Comparison of ENCODE assay signal across 2 cellular contexts in genomic region chr5:143982957-143983356, GRCh38.
A peak's percentile ranks its signal among the peaks of the same experiment; 100 is the strongest.
DNase-seq lines count a peak whose midpoint lies in the region; ATAC-seq, FAIRE-seq and TF ChIP-seq lines count a peak whose summit lies in the region.
"Not testable (repeated sequence)": the region's sequence is repeated elsewhere in the genome, so short reads cannot be mapped to it uniquely, and the experiment has no call there.

No MANE protein-coding gene starts in this region.

- ATAC-seq in K562, result not testable (repeated sequence)

- not testable (repeated sequence) for H3K79me2 ChIP-seq in K562 (ENCODE audit: control insufficient read depth, insufficient read depth, low read length)

- not testable (repeated sequence) for H3K9me3 ChIP-seq in HEK293 (ENCODE audit: control insufficient read depth, insufficient read depth, low read depth, low read length); K562 (replicated peaks; ENCODE audit: control insufficient read depth, insufficient read depth, low read depth, low read length)

- peaks cover 11% of the 10 kb centered on the region for H3K4me1 ChIP-seq in HEK293 (ENCODE audit: control insufficient read depth, insufficient read depth, low read length)
- not testable (repeated sequence) for H3K4me1 ChIP-seq in K562 (replicated peaks in 1 of 2; ENCODE audit: control insufficient read depth in 2 of 2, insufficient read depth in 2 of 2, low read length in 2 of 2)

- not testable (repeated sequence) for H3K4me2 ChIP-seq in K562 (ENCODE audit: insufficient read depth, low read length)

- H3K27me3 ChIP-seq in K562 (ENCODE audit: control insufficient read depth in 2 of 2, insufficient read depth in 2 of 2, low read length in 2 of 2), result not testable (repeated sequence)

- WGBS in K562 (ENCODE audit: insufficient coverage, low coverage, missing lambda C conversion rate), result 0% methylated on average over 3 of the region's 4 CpGs

- not testable (repeated sequence) for H3K9me1 ChIP-seq in K562 (ENCODE audit: control insufficient read depth, insufficient read depth, low read length)

- in situ Hi-C loops in K562 (cut with MboI), result not testable (repeated sequence)

- not testable (repeated sequence) for DNase-seq in K562 (ENCODE audit: extremely low read depth in 1 of 4, low spot score in 3 of 4)

- not testable (repeated sequence) for BruUV-seq in K562 (replicated peaks; lab: Mats Ljungman, UMichigan)

- CTCF ChIA-PET in HEK293 (lab: Yijun Ruan, JAX); K562 (lab: Yijun Ruan, JAX; ENCODE audit: low intra/inter-chr PET ratio): not testable (repeated sequence)

- TF ChIP-seq CTCF in HEK293 (tag by site-specific recombination; IDR thresholded peaks at IDR 0.05); K562 (IDR thresholded peaks at IDR 0.05 in 2 of 3, conservative IDR thresholded peaks at IDR 0.05 in 1 of 3; ENCODE audit: insufficient read depth in 2 of 3, low read depth in 1 of 3, low read length in 3 of 3): not testable (repeated sequence)

- POLR2A ChIA-PET in HEK293 (lab: Yijun Ruan, JAX); K562 (lab: Yijun Ruan, JAX): not testable (repeated sequence)

- TF ChIP-seq EP300 in K562 (IDR thresholded peaks at IDR 0.05; ENCODE audit: low read length), result not testable (repeated sequence)

- TF ChIP-seq RAD21 in K562 (CRISPR knock-in tag; conservative IDR thresholded peaks at IDR 0.05 in 1 of 2, IDR thresholded peaks at IDR 0.05 in 1 of 2), result not testable (repeated sequence)

- not testable (repeated sequence) for H3K36me3 ChIP-seq in HEK293 (ENCODE audit: control insufficient read depth in 2 of 2, insufficient read depth in 1 of 2, low read length in 2 of 2); K562 (ENCODE audit: control insufficient read depth, insufficient read depth, low read length)

- H3K27ac ChIP-seq in HEK293 (ENCODE audit: extremely low read depth, low read depth, low read length); K562 (ENCODE audit: extremely low read depth, low read depth, low read length): not testable (repeated sequence)

- FAIRE-seq in K562 (lab: Jason Lieb, UNC), result not testable (repeated sequence)

- H4K20me1 ChIP-seq in K562 (replicated peaks; ENCODE audit: control insufficient read depth, insufficient read depth, low read length), result not testable (repeated sequence)

- H3K9ac ChIP-seq in K562 (ENCODE audit: insufficient read depth in 1 of 2, low read depth in 2 of 2, low read length in 2 of 2), result not testable (repeated sequence)

- not testable (repeated sequence) for H3K4me3 ChIP-seq in HEK293 (ENCODE audit: low read depth, low read length); K562

- intact Hi-C loops in K562 (cut with micrococcal nuclease), result not testable (repeated sequence)

- not testable (repeated sequence) for H2AFZ ChIP-seq in K562 (ENCODE audit: low read depth, low read length)

- not testable (repeated sequence) for TF ChIP-seq POLR2A in K562 (conservative IDR thresholded peaks at IDR 0.05)

TF ChIP-seq in HEK293, 187 proteins besides CTCF, POLR2A, EP300 and RAD21:
- TF ChIP-seq, protein P1, sequence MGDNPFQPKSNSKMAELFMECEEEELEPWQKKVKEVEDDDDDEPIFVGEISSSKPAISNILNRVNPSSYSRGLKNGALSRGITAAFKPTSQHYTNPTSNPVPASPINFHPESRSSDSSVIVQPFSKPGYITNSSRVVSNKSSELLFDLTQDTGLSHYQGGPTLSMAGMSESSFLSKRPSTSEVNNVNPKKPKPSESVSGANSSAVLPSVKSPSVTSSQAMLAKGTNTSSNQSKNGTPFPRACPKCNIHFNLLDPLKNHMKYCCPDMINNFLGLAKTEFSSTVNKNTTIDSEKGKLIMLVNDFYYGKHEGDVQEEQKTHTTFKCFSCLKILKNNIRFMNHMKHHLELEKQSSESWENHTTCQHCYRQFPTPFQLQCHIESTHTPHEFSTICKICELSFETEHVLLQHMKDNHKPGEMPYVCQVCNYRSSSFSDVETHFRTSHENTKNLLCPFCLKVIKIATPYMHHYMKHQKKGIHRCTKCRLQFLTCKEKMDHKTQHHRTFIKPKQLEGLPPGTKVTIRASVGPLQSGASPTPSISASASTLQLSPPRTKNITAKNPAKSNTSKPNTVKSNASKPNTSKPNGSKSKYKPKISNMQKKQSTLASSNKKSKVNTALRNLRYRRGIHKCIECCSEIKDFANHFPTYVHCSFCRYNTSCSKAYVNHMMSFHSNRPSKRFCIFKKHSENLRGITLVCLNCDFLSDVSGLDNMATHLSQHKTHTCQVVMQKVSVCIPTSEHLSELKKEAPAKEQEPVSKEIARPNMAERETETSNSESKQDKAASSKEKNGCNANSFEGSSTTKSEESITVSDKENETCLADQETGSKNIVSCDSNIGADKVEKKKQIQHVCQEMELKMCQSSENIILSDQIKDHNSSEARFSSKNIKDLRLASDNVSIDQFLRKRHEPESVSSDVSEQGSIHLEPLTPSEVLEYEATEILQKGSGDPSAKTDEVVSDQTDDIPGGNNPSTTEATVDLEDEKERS (tag by site-specific recombination; IDR thresholded peaks at IDR 0.05), result 0 out of 2 replicates have a peak, but pooled peaks have one; percentile 27
- TF ChIP-seq, protein P2, sequence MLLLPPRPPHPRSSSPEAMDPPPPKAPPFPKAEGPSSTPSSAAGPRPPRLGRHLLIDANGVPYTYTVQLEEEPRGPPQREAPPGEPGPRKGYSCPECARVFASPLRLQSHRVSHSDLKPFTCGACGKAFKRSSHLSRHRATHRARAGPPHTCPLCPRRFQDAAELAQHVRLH (tag by site-specific recombination; IDR thresholded peaks at IDR 0.05), result peak; percentile 82
- peak; percentile 89 for TF ChIP-seq ZNF146 (tag by site-specific recombination; IDR thresholded peaks at IDR 0.05)

TF ChIP-seq in K562, 482 proteins besides CTCF, POLR2A, EP300 and RAD21:
- peak; percentile 23 for TF ChIP-seq ZNF146 (CRISPR knock-in tag; IDR thresholded peaks at IDR 0.05; ENCODE audit: unreplicated experiment)
